ENCODE assay signal across 10 cellular contexts in genomic region chr16:30927789-30928378, GRCh38. TPM values are rescaled to one million over a fixed set of nuclear protein-coding genes. Genes with fewer than 3 reads are reported as not detected.
DNase-seq lines count a peak whose midpoint lies in the region; ATAC-seq and TF ChIP-seq lines count a peak whose summit lies in the region.
"Had no signal": no experiment of that assay in that cellular context is flagged by ENCODE, and none has a peak within 500 bp of the region (broad histone marks: within the 10 kb centered on the region; RNA-seq: fewer than 3 reads in every experiment).

No MANE protein-coding gene starts in this region.

- no peaks in the 10 kb centered on the region for H3K27me3 ChIP-seq in prostate gland (replicated peaks; ENCODE audit: insufficient read depth)

- H3K9me3 Mint-ChIP-seq in activated B cell treated with CpG ODN at 0.5 μM for 24 hours (no peaks in the 10 kb centered on the region), osteocyte (ENCODE audit: unreplicated experiment) (no peaks in the 10 kb centered on the region)

- H3K4me3 Mint-ChIP-seq in activated B cell treated with CpG ODN at 0.5 μM for 24 hours, result no peak overlapping the region
- H3K4me3 Mint-ChIP-seq in osteocyte (ENCODE audit: unreplicated experiment), result no peak overlapping the region

- DNase-seq in NK-92 treated with Interleukin-12 subunit alpha and Interleukin-12 subunit beta, amount 100 ng/mL, for 24 hours (lab: John Stamatoyannopoulos, UW), result peak; percentile 30
- DNase-seq in NK-92 (lab: John Stamatoyannopoulos, UW; ENCODE audit: unreplicated experiment) (no peak), NCI-H1930 (lab: John Stamatoyannopoulos, UW) (peak; percentile 95 to 98), activated B cell treated with CpG ODN at 0.5 μM for 24 hours (no peak), foreskin melanocyte (peak; percentile 14), prostate gland (ENCODE audit: low spot score) (peak; percentile 81), osteocyte (ENCODE audit: extremely low spot score, unreplicated experiment) (no peak)

- CTCF ChIA-PET in activated B cell treated with CpG ODN at 0.5 μM for 24 hours (lab: Charles Lee), result no interaction called here

- H3K9me3 ChIP-seq in prostate gland, result no peaks in the 10 kb centered on the region
- H3K9me3 ChIP-seq: thoracic aorta had no signal

- POLR2A ChIA-PET in activated B cell treated with CpG ODN at 0.5 μM for 24 hours (lab: Charles Lee), result interaction anchor here (1.1 to 1.8 kb wide), 2 partner anchors 11 to 30 kb away, joined by 3 to 4 read pairs; partner anchors contain the start of gene SETD1A

- H3K27ac Mint-ChIP-seq in activated B cell treated with CpG ODN at 0.5 μM for 24 hours (no peak overlapping the region), osteocyte (ENCODE audit: unreplicated experiment) (no peak overlapping the region)

- peaks cover 0 to 7% of the 10 kb centered on the region in 2 donors for H3K36me3 ChIP-seq in prostate gland

- WGBS in prostate gland, result 45% methylated on average over 15 of the region's 15 CpGs

- no peaks in the 10 kb centered on the region for H3K4me1 ChIP-seq in prostate gland (replicated peaks)

- intact Hi-C loops in activated B cell treated with CpG ODN at 0.5 μM for 24 hours (cut with micrococcal nuclease), result loop anchor here (10.0 kb wide), 1 partner anchor 373 kb away; the partner anchor contains the start of gene ZNF764
- intact Hi-C loops in prostate gland (cut with DNase I), result no loop called here

- peak overlapping the region in 1 of 2 donors; percentile 14 for H3K27ac ChIP-seq in prostate gland
- H3K27ac ChIP-seq: 22Rv1, thoracic aorta had no signal

- H3K4me1 Mint-ChIP-seq in activated B cell treated with CpG ODN at 0.5 μM for 24 hours, result peaks cover 12% of the 10 kb centered on the region
- peaks cover 10% of the 10 kb centered on the region for H3K4me1 Mint-ChIP-seq in osteocyte (ENCODE audit: unreplicated experiment)

- H3K27me3 Mint-ChIP-seq in activated B cell treated with CpG ODN at 0.5 μM for 24 hours (no peaks in the 10 kb centered on the region), osteocyte (ENCODE audit: unreplicated experiment) (no peaks in the 10 kb centered on the region)

- H3K36me3 Mint-ChIP-seq in activated B cell treated with CpG ODN at 0.5 μM for 24 hours (ENCODE audit: low read depth) (peaks cover 32% of the 10 kb centered on the region), osteocyte (ENCODE audit: unreplicated experiment) (peaks cover 15% of the 10 kb centered on the region)

- TF ChIP-seq POLR2A in prostate gland (IDR thresholded peaks at IDR 0.05), result no peak

- H3K4me3 ChIP-seq in prostate gland, result no peak overlapping the region
- H3K4me3 ChIP-seq: thoracic aorta had no signal

- TF ChIP-seq CTCF in activated B cell treated with CpG ODN at 0.5 μM for 24 hours (IDR thresholded peaks at IDR 0.05), result no peak
- no peak for TF ChIP-seq CTCF in prostate gland (IDR thresholded peaks at IDR 0.05)
- TF ChIP-seq CTCF in osteocyte (IDR thresholded peaks at IDR 0.05), result no peak

- ATAC-seq in activated B cell treated with CpG ODN at 0.5 μM for 24 hours (ENCODE audit: low read depth) (peak; percentile 9), GM18502 (IDR thresholded peaks at IDR 0.05; ENCODE audit: poor library complexity, unreplicated experiment) (no peak)

RNA-seq across cellular contexts. Expression of gene FBXL19, which starts 4.5 kb away (rescaled TPM):
- total RNA-seq in activated B cell treated with CpG ODN at 0.5 μM for 24 hours (20.3 and 24.2 TPM in 2 replicates), prostate gland (100 to 1,000 TPM in 1 of 2 donors, 10 to 100 TPM in 1; 23.5 to 125 TPM), osteocyte (23.1 and 24.3 TPM in 2 replicates)

RNA-seq across cellular contexts. Expression of gene ORAI3, which starts 21.0 kb away (rescaled TPM):
- total RNA-seq in activated B cell treated with CpG ODN at 0.5 μM for 24 hours (25.1 and 30.6 TPM in 2 replicates), prostate gland (100 to 1,000 TPM in 1 of 2 donors, 10 to 100 TPM in 1; 74.6 to 114 TPM), osteocyte (25.2 and 30.0 TPM in 2 replicates)

RNA-seq across cellular contexts. Expression of gene SETD1A, which starts 29.7 kb away (rescaled TPM):
- total RNA-seq in activated B cell treated with CpG ODN at 0.5 μM for 24 hours, result 29.6 and 32.8 TPM in 2 replicates
- total RNA-seq in prostate gland, result 10 to 100 TPM in 1 of 2 donors, 1 to 10 TPM in 1; 10.0 to 29.1 TPM
- total RNA-seq in osteocyte, result 20.1 and 22.6 TPM in 2 replicates

RNA-seq across cellular contexts. Expression of gene CTF1, which starts 31.5 kb away (rescaled TPM):
- total RNA-seq in activated B cell treated with CpG ODN at 0.5 μM for 24 hours, result 0.56 and 0.62 TPM in 2 replicates
- 10 to 100 TPM in 1 of 2 donors, 1 to 10 TPM in 1; 9.8 to 13.9 TPM for total RNA-seq in prostate gland
- 5.1 and 6.0 TPM in 2 replicates for total RNA-seq in osteocyte

RNA-seq across cellular contexts. Expression of gene BCL7C, which starts 34.0 kb away (rescaled TPM):
- total RNA-seq in activated B cell treated with CpG ODN at 0.5 μM for 24 hours (32.2 and 35.7 TPM in 2 replicates), prostate gland (10 to 100 TPM; 54.2 to 54.8 TPM), osteocyte (37.6 and 38.1 TPM in 2 replicates)

Comparison
In these comparisons a context has a peak if more than half of its experiments do, and no peak if none do; other contexts are left out.
1. DNase-seq: peak in NK-92 treated with Interleukin-12 subunit alpha and Interleukin-12 subunit beta, amount 100 ng/mL, for 24 hours (single experiment), NCI-H1930 (2 of 2), foreskin melanocyte (single experiment) and prostate gland (single experiment); none in NK-92 (single experiment), activated B cell treated with CpG ODN at 0.5 μM for 24 hours (single experiment) and osteocyte (single experiment).